In the genomic region with DNA sequence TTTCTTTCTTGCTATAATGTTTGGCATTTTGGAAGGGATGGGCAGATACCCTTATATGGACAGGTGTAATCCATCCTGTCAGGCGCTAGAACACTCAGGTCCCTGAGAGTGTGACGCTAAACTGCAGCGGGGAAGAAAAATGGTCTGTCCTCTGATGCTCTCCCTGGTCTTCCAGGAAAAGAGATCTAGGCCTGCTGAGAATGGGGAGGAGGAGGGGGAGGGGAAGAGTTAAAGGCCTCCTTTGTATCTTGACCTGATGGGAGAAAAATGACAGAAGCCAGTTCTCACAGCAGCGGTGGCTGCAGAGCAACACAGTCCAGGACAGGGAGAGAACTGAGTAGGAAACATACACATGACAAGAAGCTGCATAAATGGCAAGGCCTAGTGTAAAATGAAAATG, we compare ENCODE assay signal across 18 cellular contexts.
DNase-seq lines count a peak whose midpoint lies in the region; ATAC-seq and TF ChIP-seq lines count a peak whose summit lies in the region.
"Had no signal": no experiment of that assay in that cellular context is flagged by ENCODE, and none has a peak within 500 bp of the region (broad histone marks: within the 10 kb centered on the region; RNA-seq: fewer than 3 reads in every experiment).

No MANE protein-coding gene starts in this region.

- TF ChIP-seq CTCF in nephron progenitor cell (IDR thresholded peaks at IDR 0.05) = no peak
- no peak for TF ChIP-seq CTCF in type B pancreatic cell (conservative IDR thresholded peaks at IDR 0.05)

- no peak for ATAC-seq in activated CD8-positive, alpha-beta memory T cell treated with anti-CD3 and anti-CD28 coated beads, Interleukin-2, amount 10 ng/mL, durations not matched to agents 7 days and 5 days
- ATAC-seq in GM19463 (IDR thresholded peaks at IDR 0.05; ENCODE audit: unreplicated experiment) (no peak), T-cell (replicated peaks in 1 of 4) (no peak)
- ATAC-seq: right lobe of liver had no signal

- H3K4me3 Mint-ChIP-seq in activated CD8-positive, alpha-beta memory T cell treated with anti-CD3 and anti-CD28 coated beads, Interleukin-2, amount 10 ng/mL, durations not matched to agents 7 days and 5 days = no peak overlapping the region
- H3K4me3 Mint-ChIP-seq in nephron progenitor cell (no peak overlapping the region), type B pancreatic cell (no peak overlapping the region), T-cell (no peak overlapping the region)
- H3K4me3 Mint-ChIP-seq: activated naive CD4-positive, alpha-beta T cell treated with anti-CD3 and anti-CD28 coated beads, Interleukin-2, amount 50 U/mL, for 24 hours had no signal

- peaks cover 35% of the 10 kb centered on the region for H3K4me1 Mint-ChIP-seq in activated CD8-positive, alpha-beta memory T cell treated with anti-CD3 and anti-CD28 coated beads, Interleukin-2, amount 10 ng/mL, durations not matched to agents 7 days and 5 days
- H3K4me1 Mint-ChIP-seq in nephron progenitor cell (peaks cover 15% of the 10 kb centered on the region), type B pancreatic cell (ENCODE audit: unreplicated experiment) (peaks cover 9% of the 10 kb centered on the region), T-cell (peaks cover 8 to 13% (median 12%) of the 10 kb centered on the region in 3 donors)

- peaks cover 44% of the 10 kb centered on the region for H3K36me3 Mint-ChIP-seq in activated CD8-positive, alpha-beta memory T cell treated with anti-CD3 and anti-CD28 coated beads, Interleukin-2, amount 10 ng/mL, durations not matched to agents 7 days and 5 days
- H3K36me3 Mint-ChIP-seq in nephron progenitor cell (ENCODE audit: low read depth) (peaks cover 6% of the 10 kb centered on the region), type B pancreatic cell (peaks cover 9% of the 10 kb centered on the region), T-cell (peaks cover 29% of the 10 kb centered on the region)

- no peaks in the 10 kb centered on the region for H3K27me3 Mint-ChIP-seq in activated CD8-positive, alpha-beta memory T cell treated with anti-CD3 and anti-CD28 coated beads, Interleukin-2, amount 10 ng/mL, durations not matched to agents 7 days and 5 days
- H3K27me3 Mint-ChIP-seq in nephron progenitor cell (ENCODE audit: low read depth, poor library complexity) = no peaks in the 10 kb centered on the region
- no peaks in the 10 kb centered on the region for H3K27me3 Mint-ChIP-seq in type B pancreatic cell
- H3K27me3 Mint-ChIP-seq in T-cell = no peaks in the 10 kb centered on the region
- H3K27me3 Mint-ChIP-seq: activated naive CD4-positive, alpha-beta T cell treated with anti-CD3 and anti-CD28 coated beads, Interleukin-2, amount 50 U/mL, for 24 hours had no signal

- CTCF ChIA-PET in activated CD8-positive, alpha-beta memory T cell treated with anti-CD3 and anti-CD28 coated beads, Interleukin-2, amount 10 ng/mL, durations not matched to agents 7 days and 5 days (lab: Charles Lee) = interaction anchor here (0.9 kb wide), 1 partner anchor 79 kb away, joined by 3 read pairs; no protein-coding TSS in a partner anchor
- CTCF ChIA-PET in T-cell (lab: Charles Lee) = interaction anchor here in 1 of 2 donors (0.6 kb wide), 1 partner anchor 49 kb away, joined by 3 read pairs; no protein-coding TSS in a partner anchor

- POLR2A ChIA-PET in T-cell (lab: Charles Lee) = no interaction called here

- peak overlapping the region; percentile 21 for H3K27ac Mint-ChIP-seq in activated CD8-positive, alpha-beta memory T cell treated with anti-CD3 and anti-CD28 coated beads, Interleukin-2, amount 10 ng/mL, durations not matched to agents 7 days and 5 days
- H3K27ac Mint-ChIP-seq in nephron progenitor cell (peak overlapping the region; percentile 92), type B pancreatic cell (peak overlapping the region; percentile 44), T-cell (no peak overlapping the region)

- no peaks in the 10 kb centered on the region for H3K9me3 Mint-ChIP-seq in activated CD8-positive, alpha-beta memory T cell treated with anti-CD3 and anti-CD28 coated beads, Interleukin-2, amount 10 ng/mL, durations not matched to agents 7 days and 5 days (ENCODE audit: low read depth)
- H3K9me3 Mint-ChIP-seq in nephron progenitor cell (no peaks in the 10 kb centered on the region), type B pancreatic cell (no peaks in the 10 kb centered on the region), T-cell (no peaks in the 10 kb centered on the region)
- H3K9me3 Mint-ChIP-seq: activated naive CD4-positive, alpha-beta T cell treated with anti-CD3 and anti-CD28 coated beads, Interleukin-2, amount 50 U/mL, for 24 hours had no signal

- no peak for DNase-seq in activated CD8-positive, alpha-beta memory T cell treated with anti-CD3 and anti-CD28 coated beads, Interleukin-2, amount 10 ng/mL, durations not matched to agents 7 days and 5 days
- no peak for DNase-seq in activated CD8-positive, alpha-beta memory T cell treated with anti-CD3 and anti-CD28 coated beads for 24 hours
- DNase-seq in foreskin melanocyte (peak; percentile 25), nephron progenitor cell (peak; percentile 3), type B pancreatic cell (ENCODE audit: extremely low spot score, unreplicated experiment) (no peak), NCI-H1436 treated with DMSO at 0.1 percent for 48 hours (lab: John Stamatoyannopoulos, UW) (no peak), T-cell (no peak)
- DNase-seq: activated CD8-positive, alpha-beta memory T cell treated with anti-CD3 and anti-CD28 coated beads, Interleukin-2, amount 50 U/mL, for 48 hours; Caco-2; central memory CD4-positive, alpha-beta T cell; HCEC 1CT; NCI-H1105 treated with DMSO at 0.1 percent for 48 hours; NCI-H510A treated with DMSO at 0.1 percent for 48 hours; right lobe of liver; stimulated activated CD4-positive, alpha-beta T cell treated with anti-CD3 and anti-CD28 coated beads, Interleukin-2, amount 100 ng/mL, for 48 hours; SW 1271 had no signal

Comparison
In these comparisons a context has a peak if more than half of its experiments do, and no peak if none do; other contexts are left out.
1. DNase-seq: peak in foreskin melanocyte (single experiment) and nephron progenitor cell (single experiment); none in activated CD8-positive, alpha-beta memory T cell treated with anti-CD3 and anti-CD28 coated beads, Interleukin-2, amount 10 ng/mL, durations not matched to agents 7 days and 5 days (single experiment), activated CD8-positive, alpha-beta memory T cell treated with anti-CD3 and anti-CD28 coated beads for 24 hours (single experiment), type B pancreatic cell (single experiment), NCI-H1436 treated with DMSO at 0.1 percent for 48 hours (single experiment) and T-cell (0 of 34).
2. H3K27ac Mint-ChIP-seq: peak in activated CD8-positive, alpha-beta memory T cell treated with anti-CD3 and anti-CD28 coated beads, Interleukin-2, amount 10 ng/mL, durations not matched to agents 7 days and 5 days (single experiment), nephron progenitor cell (single experiment) and type B pancreatic cell (single experiment); none in T-cell (0 of 2).